ENCODE assay signal across 24 cellular contexts in genomic region chr5:173231996-173232498, GRCh38. TPM values are rescaled to one million over a fixed set of nuclear protein-coding genes. Genes with fewer than 3 reads are reported as not detected.
DNase-seq lines count a peak whose midpoint lies in the region; FAIRE-seq and TF ChIP-seq lines count a peak whose summit lies in the region.
"Had no signal": no experiment of that assay in that cellular context is flagged by ENCODE, and none has a peak within 500 bp of the region (broad histone marks: within the 10 kb centered on the region; RNA-seq: fewer than 3 reads in every experiment).

No MANE protein-coding gene starts in this region.

- no peak overlapping the region for H2BK20ac ChIP-seq in H1 (ENCODE audit: low read length)

- H2AFZ ChIP-seq in H1 (ENCODE audit: low read length) = no peak overlapping the region

- DNase-seq in activated CD8-positive, alpha-beta memory T cell treated with anti-CD3 and anti-CD28 coated beads for 24 hours = peak; percentile 48
- DNase-seq in activated CD8-positive, alpha-beta memory T cell treated with anti-CD3 and anti-CD28 coated beads, Interleukin-2, amount 50 U/mL, for 4 hours = no peak
- no peak for DNase-seq in H1 (ENCODE audit: low read depth in 1 of 2, low spot score in 2 of 2)
- DNase-seq in neural crest cell (ENCODE audit: low read depth, low spot score) = no peak
- no peak for DNase-seq in posterior cingulate gyrus
- DNase-seq in DMS79 (lab: John Stamatoyannopoulos, UW) = no peak
- DNase-seq in HUDEP-2 (lab: John Stamatoyannopoulos, UW; ENCODE audit: unreplicated experiment in 76 of 76) = no peak
- DNase-seq: ACHN; activated T-cell treated with anti-CD3 and anti-CD28 coated beads, Interleukin-2, amount 50 U/mL, for 4 hours; amniotic stem cell; effector memory CD4-positive, alpha-beta T cell; islet precursor cell; NCI-H1105; NCI-H2107; NCI-H524; right lobe of liver; SHP77; stomach had no signal

- H3K56ac ChIP-seq in H1 (replicated peaks; ENCODE audit: insufficient read length, low read depth, low read length) = no peak overlapping the region

- no peak overlapping the region for H2AK5ac ChIP-seq in H1 (ENCODE audit: low read depth, low read length)

- H3K9me3 Mint-ChIP-seq in neural crest cell = no peaks in the 10 kb centered on the region
- H3K9me3 Mint-ChIP-seq: activated T-cell treated with anti-CD3 and anti-CD28 coated beads, Interleukin-2, amount 50 U/mL, for 4 hours had no signal

- TF ChIP-seq RAD21 in H1 (IDR thresholded peaks at IDR 0.05 in 1 of 2, conservative IDR thresholded peaks at IDR 0.05 in 1 of 2; ENCODE audit: low read depth in 2 of 2, low read length in 2 of 2) = no peak

- TF ChIP-seq CTCF in H1 (IDR thresholded peaks at IDR 0.05; ENCODE audit: control extremely low read depth in 1 of 3, insufficient read depth in 1 of 3, low read depth in 1 of 3, low read length in 3 of 3) (no peak), neural crest cell (conservative IDR thresholded peaks at IDR 0.05) (no peak)

- H3K9ac ChIP-seq in HUES6 (ENCODE audit: low read length) (no peak overlapping the region), H1 (replicated peaks in 1 of 4; ENCODE audit: extremely low read depth in 1 of 4, low read depth in 3 of 4, low read length in 3 of 4) (no peak overlapping the region)

- H3K27ac ChIP-seq in HUES6 (ENCODE audit: low read depth, low read length) (no peak overlapping the region), H1 (ENCODE audit: low read depth, low read length) (no peak overlapping the region)
- H3K27ac ChIP-seq: neutrophil, right lobe of liver, stomach had no signal

- no peak overlapping the region for H2BK120ac ChIP-seq in H1 (replicated peaks; ENCODE audit: low read depth, low read length)

- no peak overlapping the region for H3K23ac ChIP-seq in H1 (ENCODE audit: insufficient read length)

- H3K4ac ChIP-seq in H1 (replicated peaks; ENCODE audit: insufficient read length, low read depth, low read length) = no peak overlapping the region

- peak overlapping the region; percentile 64 for H3K4me3 Mint-ChIP-seq in neural crest cell
- H3K4me3 Mint-ChIP-seq: activated T-cell treated with anti-CD3 and anti-CD28 coated beads, Interleukin-2, amount 50 U/mL, for 4 hours had no signal

- peaks cover 99% of the 10 kb centered on the region for H3K27me3 Mint-ChIP-seq in neural crest cell (ENCODE audit: low read depth)

- H3K18ac ChIP-seq in H1 (ENCODE audit: extremely low read depth, low read length) = no peak overlapping the region

- peak overlapping the region; percentile 87; the same call in 1 of the 2 replicates for H2BK12ac ChIP-seq in H1 (ENCODE audit: low read depth, low read length)

- peaks cover 4% of the 10 kb centered on the region for H3K36me3 Mint-ChIP-seq in neural crest cell (ENCODE audit: low read depth)

- H3K4me1 ChIP-seq in HUES6 (ENCODE audit: control insufficient read depth, insufficient read depth, low read length) = peaks cover 52% of the 10 kb centered on the region
- peaks cover 0 to 48% (median 26%) of the 10 kb centered on the region in 4 experiments; a peak in 6 of 7 replicates for H3K4me1 ChIP-seq in H1 (replicated peaks in 1 of 4; ENCODE audit: control insufficient read depth in 3 of 4, insufficient read depth in 4 of 4, low read length in 3 of 4)

- no peaks in the 10 kb centered on the region for H3K79me2 ChIP-seq in H1 (ENCODE audit: control insufficient read depth in 1 of 2, insufficient read depth in 2 of 2, low read length in 2 of 2)

- H2BK15ac ChIP-seq in H1 (ENCODE audit: low read length) = no peak overlapping the region

- no peaks in the 10 kb centered on the region for H3K9me3 ChIP-seq in HUES6 (ENCODE audit: control insufficient read depth, insufficient read depth, low read depth, low read length)
- H3K9me3 ChIP-seq in H1 (ENCODE audit: insufficient read depth in 2 of 2, low read depth in 1 of 2, low read length in 1 of 2) = no peaks in the 10 kb centered on the region; a peak in 1 of 4 replicates
- H3K9me3 ChIP-seq: neutrophil, right lobe of liver, stomach had no signal

- no peak overlapping the region for H4K8ac ChIP-seq in H1 (ENCODE audit: extremely low read depth, insufficient read depth, low read length)

- no peak overlapping the region for H3K27ac Mint-ChIP-seq in neural crest cell (ENCODE audit: unreplicated experiment)
- H3K27ac Mint-ChIP-seq: CD14-positive monocyte had no signal

- intact Hi-C loops in posterior cingulate gyrus (cut with DNase I) = no loop called here

- no peak overlapping the region for H4K5ac ChIP-seq in H1 (ENCODE audit: insufficient read length, low read depth, low read length)

- H3K4me3 ChIP-seq in HUES6 (ENCODE audit: low read depth, low read length) (peak overlapping the region; percentile 19; the same call in 1 of the 2 replicates), H1 (ENCODE audit: extremely low read depth in 1 of 4, insufficient read depth in 2 of 4, low read depth in 3 of 4, low read length in 4 of 4) (peak overlapping the region in 1 of 4 experiments; percentile 36; a peak in 1 of 8 replicates)
- H3K4me3 ChIP-seq: right lobe of liver had no signal

- FAIRE-seq in H1 (lab: Jason Lieb, UNC) = no peak
- FAIRE-seq: GM12892 had no signal

- H3K36me3 ChIP-seq in HUES6 (ENCODE audit: control insufficient read depth, insufficient read depth, low read length) (no peaks in the 10 kb centered on the region), H1 (ENCODE audit: control insufficient read depth in 2 of 4, insufficient read depth in 4 of 4, low read length in 3 of 4) (peaks cover 0 to 11% (median 0%) of the 10 kb centered on the region in 4 experiments; a peak in 1 of 8 replicates)
- H3K36me3 ChIP-seq: neutrophil, right lobe of liver, stomach had no signal

- H4K91ac ChIP-seq in H1 (replicated peaks; ENCODE audit: insufficient read length, low read length) = no peak overlapping the region

- H4K20me1 ChIP-seq in H1 (replicated peaks in 1 of 2; ENCODE audit: control insufficient read depth in 1 of 2, insufficient read depth in 2 of 2, low read length in 2 of 2) = peaks cover 21 to 41% of the 10 kb centered on the region in 2 experiments

- POLR2A ChIA-PET in H1 (lab: Charles Lee; ENCODE audit: partially characterized antibody) = interaction anchor here (0.5 to 5.3 kb wide), 2 partner anchors 14 to 1497 kb away, joined by 3 to 27 read pairs; no protein-coding TSS in a partner anchor

- H3K27me3 ChIP-seq in HUES6 (ENCODE audit: control insufficient read depth, insufficient read depth, low read length) (peaks cover 100% of the 10 kb centered on the region), H1 (replicated peaks in 1 of 4; ENCODE audit: control insufficient read depth in 3 of 4, extremely low read depth in 1 of 4, insufficient read depth in 3 of 4, low read length in 3 of 4) (peaks cover 95 to 100% (median 100%) of the 10 kb centered on the region in 4 experiments)

- peaks cover 38% of the 10 kb centered on the region for H3K4me1 Mint-ChIP-seq in neural crest cell

- TF ChIP-seq POLR2A in H1 (IDR thresholded peaks at IDR 0.05; ENCODE audit: control extremely low read depth in 1 of 2, low read depth in 2 of 2, low read length in 2 of 2) = no peak

- 13% methylated on average over 33 of the region's 33 CpGs; no CpG with 5 or more reads in 1 of the 2 experiments for WGBS in H1 (ENCODE audit: extremely low coverage in 1 of 2, insufficient coverage in 1 of 2, insufficient read length in 1 of 2, insufficient replicate concordance in 2 of 2, low coverage in 1 of 2, low lambda C conversion rate in 2 of 2, missing lambda C conversion rate in 1 of 2), 2 experiments

- no peak overlapping the region for H3K14ac ChIP-seq in H1 (ENCODE audit: insufficient read length)

- TF ChIP-seq EP300 in H1 (IDR thresholded peaks at IDR 0.05; ENCODE audit: borderline replicate concordance in 1 of 2, low read depth in 2 of 2, low read length in 2 of 2) = no peak

- H3K79me1 ChIP-seq in H1 (ENCODE audit: low read depth, low read length) = no peaks in the 10 kb centered on the region

- H3K23me2 ChIP-seq in H1 (ENCODE audit: low read depth, low read length) = peaks cover 4% of the 10 kb centered on the region; the same call in 1 of the 2 replicates

- peak overlapping the region; percentile 35 to 72; a peak in 2 of 4 replicates for H3K4me2 ChIP-seq in H1 (ENCODE audit: insufficient read depth in 1 of 2, low read depth in 2 of 2, low read length in 2 of 2)

- CTCF ChIA-PET in H1 (lab: Charles Lee; ENCODE audit: partially characterized antibody) = interaction anchor here (0.7 to 1.6 kb wide), 4 partner anchors 11 to 100 kb away, joined by 3 to 5 read pairs (median 4); no protein-coding TSS in a partner anchor

- H2BK5ac ChIP-seq in H1 (ENCODE audit: low read depth, low read length) = no peak overlapping the region

TF ChIP-seq in H1, 55 proteins besides CTCF, POLR2A, EP300 and RAD21:
- TF ChIP-seq PHF8 (conservative IDR thresholded peaks at IDR 0.05; ENCODE audit: low read depth, low read length) (no peak), RNF2 (IDR thresholded peaks at IDR 0.05; ENCODE audit: borderline replicate concordance, low read depth, low read length, missing control alignments, poor library complexity, severe bottlenecking) (peak; percentile 81)
TF ChIP-seq in H1: peak in this region for 1.

RNA-seq across cellular contexts. Expression of gene NKX2-5, which starts 3.0 kb away (rescaled TPM):
- not detected in 2 replicates for total RNA-seq in H1 (2021; fragmentation: NEBNext Ultra II Directional; extraction: Animal tissue kit (Norgen Biotek cat#: 25700))
- polyA plus RNA-seq in H1 (2011; rRNA removed) = 0.13 TPM in 1 of 2 replicates, not detected in the other
- not detected for polyA plus RNA-seq in H1 (2011; cell fraction: cytosol; rRNA removed)
- polyA plus RNA-seq in H1 (2011; cell fraction: nucleus; rRNA removed) = 0.21 TPM
- 0.11 TPM in 1 of 4 replicates, not detected in the others for polyA plus RNA-seq in H1 (2012, experiment 1 of 2)
- polyA plus RNA-seq in H1 (2012, experiment 2 of 2) = 0.09 TPM
- 0.12 TPM for polyA plus RNA-seq in H1 (2013, experiment 1 of 2)
- polyA plus RNA-seq in H1 (2013, experiment 2 of 2) = not detected
- polyA minus RNA-seq in H1 (2011; rRNA and poly(A)+ RNA removed) = 0.09 TPM in 1 of 2 replicates, not detected in the other
- not detected for polyA minus RNA-seq in H1 (2011; cell fraction: cytosol; rRNA and poly(A)+ RNA removed)
- polyA minus RNA-seq in H1 (2011; cell fraction: nucleus; rRNA and poly(A)+ RNA removed) = 1.5 TPM
- total RNA-seq in neural crest cell = 4.5 and 5.0 TPM in 2 replicates
- total RNA-seq: activated T-cell treated with anti-CD3 and anti-CD28 coated beads, Interleukin-2, amount 50 U/mL, for 4 hours; right lobe of liver; stomach; T-helper 2 cell treated with Interferon-gamma antibody and Interleukin-4, amounts not matched to agents 100 ng/mL and 5 ng/mL, for 36 hours; ureter had no signal
- polyA plus RNA-seq: CD14-positive monocyte had no signal
